8 cellular contexts compared by ENCODE assay signal in the genomic region with DNA sequence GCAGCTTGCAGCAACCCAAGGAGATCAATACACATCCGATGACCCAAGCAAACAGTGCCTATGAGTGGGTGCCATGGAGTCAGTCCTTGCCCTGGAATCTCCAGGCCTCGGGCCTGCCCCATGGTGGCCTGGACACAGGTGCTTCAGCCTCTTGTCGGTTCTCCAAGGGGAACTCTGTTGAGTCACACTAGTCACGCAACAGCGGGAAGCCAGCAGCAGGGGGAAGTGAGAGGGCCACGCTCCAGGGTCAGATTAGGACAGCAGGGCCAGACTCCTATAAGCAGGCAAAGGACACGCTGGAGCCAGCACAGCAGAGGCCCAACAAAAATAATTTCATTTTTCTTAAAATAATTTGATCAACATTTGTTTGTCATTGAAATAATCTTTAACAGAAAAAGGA. TPM values are rescaled to one million over a fixed set of nuclear protein-coding genes. Genes with fewer than 3 reads are reported as not detected.
DNase-seq lines count a peak whose midpoint lies in the region; TF ChIP-seq lines count a peak whose summit lies in the region.

No MANE protein-coding gene starts in this region.

- H3K36me3 ChIP-seq in smooth muscle cell (ENCODE audit: low read depth) (no peaks in the 10 kb centered on the region), Karpas-422 (ENCODE audit: insufficient read depth, low read length) (no peaks in the 10 kb centered on the region)

- H2AFZ ChIP-seq in smooth muscle cell (ENCODE audit: low read depth) (no peak overlapping the region), Karpas-422 (ENCODE audit: low read length) (no peak overlapping the region)

- peaks cover 17% of the 10 kb centered on the region for H3K4me1 ChIP-seq in smooth muscle cell (ENCODE audit: low read depth)
- peaks cover 2% of the 10 kb centered on the region; the same call in 1 of the 2 replicates for H3K4me1 ChIP-seq in Karpas-422 (ENCODE audit: low read length)

- H4K20me1 ChIP-seq in smooth muscle cell (ENCODE audit: low read depth): no peaks in the 10 kb centered on the region
- no peaks in the 10 kb centered on the region for H4K20me1 ChIP-seq in Karpas-422 (ENCODE audit: insufficient read depth, low read depth, low read length)

- TF ChIP-seq CTCF in foreskin fibroblast (IDR thresholded peaks at IDR 0.05; ENCODE audit: low read depth, low read length): no peak
- TF ChIP-seq CTCF in smooth muscle cell (IDR thresholded peaks at IDR 0.05; ENCODE audit: borderline replicate concordance, insufficient read depth, poor library complexity, severe bottlenecking): no peak

- peak overlapping the region; percentile 62 for H3K27ac ChIP-seq in smooth muscle cell (ENCODE audit: low read depth)
- H3K27ac ChIP-seq in Karpas-422 (ENCODE audit: low read length): no peak overlapping the region

- 38% methylated on average over 7 of the region's 7 CpGs for WGBS in smooth muscle cell (ENCODE audit: low lambda C conversion rate)

- H3K4me2 ChIP-seq in smooth muscle cell (no peak overlapping the region), Karpas-422 (ENCODE audit: low read depth, low read length, poor library complexity, severe bottlenecking) (no peak overlapping the region)

- DNase-seq in GDM1 (lab: John Stamatoyannopoulos, UW) (peak; percentile 38), HEK293T (ENCODE audit: extremely low spot score) (peak; percentile 48), OCI-M1 (lab: John Stamatoyannopoulos, UW) (peak; percentile 85), foreskin fibroblast (peak; percentile 84 to 90), smooth muscle cell (lab: John Stamatoyannopoulos, UW; ENCODE audit: unreplicated experiment) (no peak), NCI-H2227 treated with DMSO at 0.1 percent for 48 hours (lab: John Stamatoyannopoulos, UW) (no peak), DMS153 (lab: John Stamatoyannopoulos, UW) (no peak), Karpas-422 (no peak)

- H3K4me3 ChIP-seq in foreskin fibroblast (ENCODE audit: low read depth in 1 of 2, low read length in 2 of 2) (no peak overlapping the region), smooth muscle cell (no peak overlapping the region), Karpas-422 (ENCODE audit: low read length) (no peak overlapping the region)

- H3K27me3 ChIP-seq in smooth muscle cell (ENCODE audit: low read depth) (no peaks in the 10 kb centered on the region), Karpas-422 (ENCODE audit: low read length) (no peaks in the 10 kb centered on the region)

- CTCF ChIA-PET in HEK293T (lab: Yijun Ruan, JAX): interaction anchor here (1.4 kb wide), 1 partner anchor 11 kb away, joined by 9 read pairs; no protein-coding TSS in a partner anchor

- no peaks in the 10 kb centered on the region for H3F3A ChIP-seq in smooth muscle cell (ENCODE audit: low read depth)

- H3K79me2 ChIP-seq in smooth muscle cell (ENCODE audit: low read depth): no peaks in the 10 kb centered on the region
- no peaks in the 10 kb centered on the region for H3K79me2 ChIP-seq in Karpas-422 (ENCODE audit: low read length)

- no peaks in the 10 kb centered on the region for H3K9me3 ChIP-seq in smooth muscle cell (replicated peaks; ENCODE audit: low read depth)
- no peaks in the 10 kb centered on the region for H3K9me3 ChIP-seq in Karpas-422 (ENCODE audit: low read length)

- POLR2A ChIA-PET in HEK293T (lab: Yijun Ruan, JAX): interaction anchor here (0.9 kb wide), 1 partner anchor 16 kb away, joined by 4 read pairs; the partner anchor contains the start of gene ARMC9

- no peaks in the 10 kb centered on the region for H3K9me2 ChIP-seq in Karpas-422 (replicated peaks; ENCODE audit: insufficient read depth, low read length)

- H3K9ac ChIP-seq in smooth muscle cell (ENCODE audit: low read depth) (no peak overlapping the region), Karpas-422 (ENCODE audit: low read length) (no peak overlapping the region)

TF ChIP-seq in HEK293T, 16 proteins besides CTCF, POLR2A, EP300 and RAD21:
- no peak for TF ChIP-seq ZNF384 (IDR thresholded peaks at IDR 0.05)
- no peak for TF ChIP-seq LEF1 (IDR thresholded peaks at IDR 0.05; ENCODE audit: borderline replicate concordance)
- no peak for TF ChIP-seq CTBP1 (IDR thresholded peaks at IDR 0.05; ENCODE audit: borderline replicate concordance)
- TF ChIP-seq FOXM1 (IDR thresholded peaks at IDR 0.05; ENCODE audit: borderline replicate concordance): no peak
- no peak for TF ChIP-seq SUZ12 (IDR thresholded peaks at IDR 0.05)
- no peak for TF ChIP-seq FOXK2 (IDR thresholded peaks at IDR 0.05)
- no peak for TF ChIP-seq BHLHE40 (IDR thresholded peaks at IDR 0.05; ENCODE audit: borderline replicate concordance)
- no peak for TF ChIP-seq HDGF (IDR thresholded peaks at IDR 0.05; ENCODE audit: borderline replicate concordance)
- TF ChIP-seq NFRKB (IDR thresholded peaks at IDR 0.05): no peak
- no peak for TF ChIP-seq ARNT (IDR thresholded peaks at IDR 0.05)
- TF ChIP-seq TARDBP (IDR thresholded peaks at IDR 0.05): no peak
- no peak for TF ChIP-seq SP1 (IDR thresholded peaks at IDR 0.05)
- no peak for TF ChIP-seq FOXA1 (IDR thresholded peaks at IDR 0.05)
- TF ChIP-seq ELF4 (IDR thresholded peaks at IDR 0.05): no peak
- no peak for TF ChIP-seq PKNOX1 (IDR thresholded peaks at IDR 0.05)
- no peak for TF ChIP-seq L3MBTL2 (conservative IDR thresholded peaks at IDR 0.05)

RNA-seq across cellular contexts. Expression of gene ARMC9, which starts 16.6 kb away (rescaled TPM):
- 34.7 and 38.6 TPM in 2 replicates for total RNA-seq in smooth muscle cell
- polyA plus RNA-seq in smooth muscle cell: 42.9 and 51.0 TPM in 2 replicates
- 7.7 and 11.5 TPM in 2 replicates for total RNA-seq in Karpas-422 (2014; rRNA removed; shearing (Covaris generic); ENCODE audit: low replicate concordance)

RNA-seq across cellular contexts. Expression of gene HTR2B, which starts 57.0 kb away (rescaled TPM):
- total RNA-seq in smooth muscle cell: not detected in 2 replicates
- 0.07 TPM in 1 of 2 replicates, not detected in the other for polyA plus RNA-seq in smooth muscle cell
- not detected in 2 replicates for total RNA-seq in Karpas-422 (2014; rRNA removed; shearing (Covaris generic); ENCODE audit: low replicate concordance)

Comparison
In these comparisons a context has a peak if more than half of its experiments do, and no peak if none do; other contexts are left out.
1. DNase-seq: peak in GDM1 (single experiment), HEK293T (single experiment), OCI-M1 (single experiment) and foreskin fibroblast (2 of 2); none in smooth muscle cell (single experiment), NCI-H2227 treated with DMSO at 0.1 percent for 48 hours (single experiment), DMS153 (single experiment) and Karpas-422 (single experiment).